ENCODE assay signal across 10 cellular contexts in the genomic region with DNA sequence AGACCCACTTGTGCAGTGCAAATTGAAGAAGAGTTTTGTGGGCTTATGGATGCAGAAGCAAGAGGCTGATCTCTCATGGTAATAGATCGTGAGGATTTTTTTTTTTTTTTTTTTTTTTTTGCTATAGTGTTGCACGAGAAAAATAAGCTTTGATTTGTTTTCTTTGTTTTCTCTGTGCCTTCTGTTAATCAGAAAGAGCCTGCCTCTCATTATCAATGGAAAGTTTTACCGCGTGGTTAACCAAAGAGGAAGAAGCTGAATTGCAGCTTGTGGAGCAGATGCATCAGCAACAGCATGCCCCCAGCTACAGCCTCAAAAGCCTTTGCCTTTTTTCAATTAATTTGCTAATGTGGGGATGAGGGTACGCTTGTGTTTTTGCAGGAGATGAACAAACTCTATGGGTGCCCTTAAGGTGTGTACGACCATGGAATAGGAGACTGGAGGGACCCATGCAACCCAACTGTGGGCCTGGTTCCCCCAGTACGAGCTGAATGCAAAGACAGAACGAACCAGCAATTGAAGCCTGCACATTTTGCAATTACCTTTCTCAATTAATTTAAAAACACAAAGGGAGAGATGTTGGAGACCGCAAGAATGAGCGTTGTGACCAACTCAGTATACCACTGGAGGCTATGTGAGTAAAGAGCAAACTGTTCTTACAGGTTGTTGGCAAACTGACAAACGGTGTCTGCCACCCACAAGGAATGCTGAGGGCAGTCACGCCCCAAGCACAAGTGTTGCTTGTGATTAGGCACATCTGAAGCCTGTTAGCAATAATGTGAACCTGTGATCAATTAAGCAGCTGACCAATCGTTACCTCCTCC. TPM values are rescaled to one million over a fixed set of nuclear protein-coding genes. Genes with fewer than 3 reads are reported as not detected.
DNase-seq lines count a peak whose midpoint lies in the region; ATAC-seq, FAIRE-seq and TF ChIP-seq lines count a peak whose summit lies in the region.
"Had no signal": no experiment of that assay in that cellular context is flagged by ENCODE, and none has a peak within 500 bp of the region (broad histone marks: within the 10 kb centered on the region; RNA-seq: fewer than 3 reads in every experiment).

No MANE protein-coding gene starts in this region.

- H3K4me3 ChIP-seq in Peyer's patch, result no peak overlapping the region
- no peak overlapping the region for H3K4me3 ChIP-seq in lower lobe of right lung

- FAIRE-seq in GM18507 (lab: Jason Lieb, UNC), result peak; percentile 60

- peak; percentile 51 for ATAC-seq in HG02588 (IDR thresholded peaks at IDR 0.05; ENCODE audit: unreplicated experiment)
- ATAC-seq in lower lobe of right lung, result peak; percentile 92 to 93
- ATAC-seq: sciatic nerve had no signal

- H3K27me3 ChIP-seq in Peyer's patch (no peaks in the 10 kb centered on the region), lower lobe of right lung (ENCODE audit: low read depth) (no peaks in the 10 kb centered on the region)

- TF ChIP-seq POLR2A in Peyer's patch (IDR thresholded peaks at IDR 0.05), result no peak

- intact Hi-C loops in lower lobe of right lung (cut with DNase I), result no loop called here
- intact Hi-C loops in activated T-helper 1 cell treated with anti-CD3 and anti-CD28 coated beads, Interleukin-12 subunit alpha, Interleukin-12 subunit beta, Interleukin-2, Interleukin-4 antibody, amounts not matched to agents 30 ng/mL and 10 ng/mL and 1 ng/mL, durations not matched to agents 14 hours and 24 hours and 36 hours (cut with micrococcal nuclease), result no loop called here

- no peaks in the 10 kb centered on the region for H3K36me3 Mint-ChIP-seq in activated T-helper 1 cell treated with anti-CD3 and anti-CD28 coated beads, Interleukin-12 subunit alpha, Interleukin-12 subunit beta, Interleukin-2, Interleukin-4 antibody, amounts not matched to agents 30 ng/mL and 10 ng/mL and 1 ng/mL, durations not matched to agents 14 hours and 24 hours and 36 hours (ENCODE audit: low read depth)

- H3K4me3 Mint-ChIP-seq in activated T-helper 1 cell treated with anti-CD3 and anti-CD28 coated beads, Interleukin-12 subunit alpha, Interleukin-12 subunit beta, Interleukin-2, Interleukin-4 antibody, amounts not matched to agents 30 ng/mL and 10 ng/mL and 1 ng/mL, durations not matched to agents 14 hours and 24 hours and 36 hours, result no peak overlapping the region

- DNase-seq in GM18507 (ENCODE audit: extremely low spot score, insufficient read length, low read depth) (no peak), Peyer's patch (peak in 2 of 3 donors; percentile 21 to 52), lower lobe of right lung (peak; percentile 72), SW 1271 (lab: John Stamatoyannopoulos, UW) (no peak), NCI-H128 (lab: John Stamatoyannopoulos, UW; ENCODE audit: unreplicated experiment) (no peak)
- no peak for DNase-seq in activated T-helper 1 cell treated with anti-CD3 and anti-CD28 coated beads, Interleukin-12 subunit alpha, Interleukin-12 subunit beta, Interleukin-2, Interleukin-4 antibody, amounts not matched to agents 30 ng/mL and 10 ng/mL and 1 ng/mL, durations not matched to agents 14 hours and 24 hours and 36 hours (ENCODE audit: low spot score)
- no peak for DNase-seq in activated CD4-positive, alpha-beta T cell treated with anti-CD3 and anti-CD28 coated beads for 1 hour
- DNase-seq: MM.1S had no signal

- TF ChIP-seq CTCF in Peyer's patch (IDR thresholded peaks at IDR 0.05) (no peak), lower lobe of right lung (IDR thresholded peaks at IDR 0.05) (no peak)

- H3K27me3 Mint-ChIP-seq in activated T-helper 1 cell treated with anti-CD3 and anti-CD28 coated beads, Interleukin-12 subunit alpha, Interleukin-12 subunit beta, Interleukin-2, Interleukin-4 antibody, amounts not matched to agents 30 ng/mL and 10 ng/mL and 1 ng/mL, durations not matched to agents 14 hours and 24 hours and 36 hours (ENCODE audit: insufficient read depth), result no peaks in the 10 kb centered on the region

- H3K9me3 ChIP-seq in Peyer's patch (peaks cover 0 to 2% (median 0%) of the 10 kb centered on the region in 4 donors), lower lobe of right lung (peaks cover 6% of the 10 kb centered on the region)

- no peaks in the 10 kb centered on the region for H3K36me3 ChIP-seq in Peyer's patch
- H3K36me3 ChIP-seq in lower lobe of right lung, result no peaks in the 10 kb centered on the region

- no peaks in the 10 kb centered on the region for H3K4me1 Mint-ChIP-seq in activated T-helper 1 cell treated with anti-CD3 and anti-CD28 coated beads, Interleukin-12 subunit alpha, Interleukin-12 subunit beta, Interleukin-2, Interleukin-4 antibody, amounts not matched to agents 30 ng/mL and 10 ng/mL and 1 ng/mL, durations not matched to agents 14 hours and 24 hours and 36 hours (ENCODE audit: low read depth)

- H3K27ac Mint-ChIP-seq in activated T-helper 1 cell treated with anti-CD3 and anti-CD28 coated beads, Interleukin-12 subunit alpha, Interleukin-12 subunit beta, Interleukin-2, Interleukin-4 antibody, amounts not matched to agents 30 ng/mL and 10 ng/mL and 1 ng/mL, durations not matched to agents 14 hours and 24 hours and 36 hours, result no peak overlapping the region

- H3K27ac ChIP-seq in Peyer's patch (peak overlapping the region in 1 of 4 donors; percentile 48), lower lobe of right lung (no peak overlapping the region)

- H3K9me3 Mint-ChIP-seq in activated T-helper 1 cell treated with anti-CD3 and anti-CD28 coated beads, Interleukin-12 subunit alpha, Interleukin-12 subunit beta, Interleukin-2, Interleukin-4 antibody, amounts not matched to agents 30 ng/mL and 10 ng/mL and 1 ng/mL, durations not matched to agents 14 hours and 24 hours and 36 hours, result peaks cover 7% of the 10 kb centered on the region

- no peaks in the 10 kb centered on the region for H3K4me1 ChIP-seq in Peyer's patch
- H3K4me1 ChIP-seq in lower lobe of right lung, result peaks cover 18% of the 10 kb centered on the region

RNA-seq across cellular contexts. Expression of a gene that starts 58.6 kb away (rescaled TPM):
- total RNA-seq in Peyer's patch (10 to 100 TPM; 18.2 to 33.9 (median 27.3) TPM), lower lobe of right lung (44.6 TPM)
- total RNA-seq in activated T-helper 1 cell treated with anti-CD3 and anti-CD28 coated beads, Interleukin-12 subunit alpha, Interleukin-12 subunit beta, Interleukin-2, Interleukin-4 antibody, amounts not matched to agents 30 ng/mL and 10 ng/mL and 1 ng/mL, durations not matched to agents 14 hours and 24 hours and 36 hours, result 0.08 and 0.10 TPM in 2 replicates

Comparison
In these comparisons a context has a peak if more than half of its experiments do, and no peak if none do; other contexts are left out.
1. DNase-seq: peak in Peyer's patch (2 of 3) and lower lobe of right lung (single experiment); none in GM18507 (single experiment), SW 1271 (0 of 2), activated T-helper 1 cell treated with anti-CD3 and anti-CD28 coated beads, Interleukin-12 subunit alpha, Interleukin-12 subunit beta, Interleukin-2, Interleukin-4 antibody, amounts not matched to agents 30 ng/mL and 10 ng/mL and 1 ng/mL, durations not matched to agents 14 hours and 24 hours and 36 hours (single experiment), NCI-H128 (single experiment) and activated CD4-positive, alpha-beta T cell treated with anti-CD3 and anti-CD28 coated beads for 1 hour (single experiment).
2. RNA of a gene that starts 58.6 kb away (total RNA-seq): 44.6 TPM in lower lobe of right lung (single experiment) and 18.2 to 33.9 TPM in Peyer's patch; 0.08 to 0.10 TPM in activated T-helper 1 cell treated with anti-CD3 and anti-CD28 coated beads, Interleukin-12 subunit alpha, Interleukin-12 subunit beta, Interleukin-2, Interleukin-4 antibody, amounts not matched to agents 30 ng/mL and 10 ng/mL and 1 ng/mL, durations not matched to agents 14 hours and 24 hours and 36 hours; every median in the first group is over 10 times any median in the second.